22 cellular contexts compared by ENCODE assay signal in genomic region chr21:37622755-37623543, GRCh38.
"Had no signal": no experiment of that assay in that cellular context is flagged by ENCODE, and none has a peak within 500 bp of the region (broad histone marks: within the 10 kb centered on the region; RNA-seq: fewer than 3 reads in every experiment).

No MANE protein-coding gene starts in this region.

- H3K36me3 Mint-ChIP-seq: memory B cell; naive thymus-derived CD4-positive, alpha-beta T cell; type B pancreatic cell had no signal

- H3K27ac ChIP-seq: epithelial cell of prostate had no signal

- H3K4me3 ChIP-seq: skin epidermis had no signal

- H3K27ac Mint-ChIP-seq: effector memory CD8-positive, alpha-beta T cell; memory B cell; naive thymus-derived CD4-positive, alpha-beta T cell; progenitor cell of endocrine pancreas; stimulated activated naive CD8-positive, alpha-beta T cell treated with anti-CD3 and anti-CD28 coated beads, Interleukin-15, Interleukin-2, amounts not matched to agents 100 ng/mL and 50 ng/mL, for 24 hours; type B pancreatic cell had no signal

- ATAC-seq: activated CD4-positive, CD25-positive, alpha-beta regulatory T cell treated with anti-CD3 and anti-CD28 coated beads, Interleukin-2, amount 50 U/mL, for 24 hours; effector memory CD8-positive, alpha-beta T cell; left lobe of liver; naive thymus-derived CD4-positive, alpha-beta T cell had no signal

- H3K4me3 Mint-ChIP-seq: effector memory CD8-positive, alpha-beta T cell; memory B cell; naive thymus-derived CD4-positive, alpha-beta T cell; stimulated activated naive CD8-positive, alpha-beta T cell treated with anti-CD3 and anti-CD28 coated beads, Interleukin-15, Interleukin-2, amounts not matched to agents 100 ng/mL and 50 ng/mL, for 24 hours; type B pancreatic cell had no signal

- H3K9me3 Mint-ChIP-seq: effector memory CD8-positive, alpha-beta T cell; memory B cell; naive thymus-derived CD4-positive, alpha-beta T cell; stimulated activated naive CD8-positive, alpha-beta T cell treated with anti-CD3 and anti-CD28 coated beads, Interleukin-15, Interleukin-2, amounts not matched to agents 100 ng/mL and 50 ng/mL, for 24 hours; type B pancreatic cell had no signal

- DNase-seq: activated CD4-positive, alpha-beta T cell treated with anti-CD3 and anti-CD28 coated beads, Interleukin-2, amount 50 U/mL, for 1 hour; activated CD8-positive, alpha-beta memory T cell treated with anti-CD3 and anti-CD28 coated beads, Interleukin-2, amount 50 U/mL, for 48 hours; activated effector memory CD4-positive, alpha-beta T cell treated with anti-CD3 and anti-CD28 coated beads, Interleukin-2, amount 50 U/mL, for 16 hours; activated naive CD4-positive, alpha-beta T cell treated with anti-CD3 and anti-CD28 coated beads, Interleukin-2, amount 50 U/mL, for 16 hours; activated T-cell treated with anti-CD3 and anti-CD28 coated beads, Interleukin-2, amount 50 U/mL, for 48 hours; aorta; effector memory CD8-positive, alpha-beta T cell; foreskin melanocyte; kidney; naive thymus-derived CD4-positive, alpha-beta T cell; nucleus accumbens; stimulated activated CD4-positive, alpha-beta T cell treated with anti-CD3 and anti-CD28 coated beads, Interleukin-2, amount 100 ng/mL, for 48 hours; T-helper 1 cell; T-helper 9 cell had no signal

- H3K4me1 Mint-ChIP-seq: memory B cell; naive thymus-derived CD4-positive, alpha-beta T cell had no signal

- H3K27me3 Mint-ChIP-seq: type B pancreatic cell had no signal
